In the genomic region with DNA sequence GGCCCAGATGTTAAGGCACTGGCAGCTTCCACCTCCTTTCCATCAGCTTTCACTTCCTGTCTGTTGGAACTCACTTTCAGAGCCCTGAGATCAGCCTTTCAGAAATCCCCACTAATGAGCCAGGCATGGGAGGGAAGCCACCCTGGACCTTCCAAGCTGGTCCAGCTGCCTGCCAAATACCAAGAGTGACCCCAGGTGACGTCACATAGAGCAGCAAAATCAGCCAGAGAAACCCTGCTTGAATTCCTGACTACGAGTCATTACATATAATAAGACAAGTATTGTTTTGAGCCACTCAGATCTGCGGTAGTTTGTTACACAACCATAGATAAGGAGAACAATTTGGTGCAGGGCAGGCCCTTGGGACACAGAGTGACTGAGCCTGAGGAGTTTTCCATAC, we compare ENCODE assay signal across 9 cellular contexts.
DNase-seq lines count a peak whose midpoint lies in the region; ATAC-seq and TF ChIP-seq lines count a peak whose summit lies in the region.
"Had no signal": no experiment of that assay in that cellular context is flagged by ENCODE, and none has a peak within 500 bp of the region (broad histone marks: within the 10 kb centered on the region; RNA-seq: fewer than 3 reads in every experiment).

No MANE protein-coding gene starts in this region.

- CTCF ChIA-PET in Calu3 (lab: Charles Lee): no interaction called here

- no TSS peak for BruUV-seq in Calu3 (replicated peaks; lab: Mats Ljungman, UMichigan)

- H3K4me3 Mint-ChIP-seq in Calu3 (ENCODE audit: low read depth, unreplicated experiment): peak overlapping the region; percentile 17
- H3K4me3 Mint-ChIP-seq: naive B cell had no signal

- ATAC-seq in GM18511 (IDR thresholded peaks at IDR 0.05; ENCODE audit: unreplicated experiment) (no peak), GM18907 (IDR thresholded peaks at IDR 0.05; ENCODE audit: unreplicated experiment) (no peak)

- no peaks in the 10 kb centered on the region for H3K9me3 Mint-ChIP-seq in Calu3 (ENCODE audit: low read depth, unreplicated experiment)

- no peak for TF ChIP-seq CTCF in Calu3 (IDR thresholded peaks at IDR 0.05; ENCODE audit: unreplicated experiment)
- no peak for TF ChIP-seq CTCF in epithelial cell of esophagus (IDR thresholded peaks at IDR 0.05; ENCODE audit: insufficient read depth, low read depth, low read length, missing control alignments)

- intact Hi-C loops in Calu3 (cut with micrococcal nuclease; ENCODE audit: unreplicated experiment): no loop called here

- H3K36me3 Mint-ChIP-seq in Calu3 (ENCODE audit: insufficient read depth, unreplicated experiment): peaks cover 6% of the 10 kb centered on the region
- H3K36me3 Mint-ChIP-seq: naive B cell had no signal

- peak; percentile 77 for DNase-seq in Calu3
- peak; percentile 11 for DNase-seq in NCI-H69 (lab: John Stamatoyannopoulos, UW)
- peak; percentile 59 for DNase-seq in epithelial cell of esophagus (ENCODE audit: low read depth)
- peak; percentile 90 for DNase-seq in non-pigmented ciliary epithelial cell (ENCODE audit: low read depth)
- no peak for DNase-seq in stimulated activated CD8-positive, alpha-beta memory T cell treated with anti-CD3 and anti-CD28 coated beads, Interleukin-4, amount 100 ng/mL, for 48 hours
- no peak for DNase-seq in activated CD4-positive, CD25-positive, alpha-beta regulatory T cell treated with anti-CD3 and anti-CD28 coated beads, Interleukin-2, amount 50 U/mL, for 72 hours
- DNase-seq: naive B cell had no signal

- H3K27me3 Mint-ChIP-seq in Calu3 (ENCODE audit: unreplicated experiment): no peaks in the 10 kb centered on the region
- H3K27me3 Mint-ChIP-seq: naive B cell had no signal

- H3K4me3 ChIP-seq in epithelial cell of esophagus (ENCODE audit: low read length): no peak overlapping the region

- H3K4me1 Mint-ChIP-seq in Calu3 (ENCODE audit: low read depth, unreplicated experiment): peaks cover 11% of the 10 kb centered on the region
- H3K4me1 Mint-ChIP-seq: naive B cell had no signal

- peak overlapping the region; percentile 87 for H3K27ac Mint-ChIP-seq in Calu3 (ENCODE audit: unreplicated experiment)
- H3K27ac Mint-ChIP-seq: naive B cell had no signal

Comparison
In these comparisons a context has a peak if more than half of its experiments do, and no peak if none do; other contexts are left out.
1. DNase-seq: peak in Calu3 (single experiment), NCI-H69 (single experiment), epithelial cell of esophagus (single experiment) and non-pigmented ciliary epithelial cell (single experiment); none in stimulated activated CD8-positive, alpha-beta memory T cell treated with anti-CD3 and anti-CD28 coated beads, Interleukin-4, amount 100 ng/mL, for 48 hours (single experiment) and activated CD4-positive, CD25-positive, alpha-beta regulatory T cell treated with anti-CD3 and anti-CD28 coated beads, Interleukin-2, amount 50 U/mL, for 72 hours (single experiment).